ENCODE assay signal across 7 cellular contexts in the genomic region with DNA sequence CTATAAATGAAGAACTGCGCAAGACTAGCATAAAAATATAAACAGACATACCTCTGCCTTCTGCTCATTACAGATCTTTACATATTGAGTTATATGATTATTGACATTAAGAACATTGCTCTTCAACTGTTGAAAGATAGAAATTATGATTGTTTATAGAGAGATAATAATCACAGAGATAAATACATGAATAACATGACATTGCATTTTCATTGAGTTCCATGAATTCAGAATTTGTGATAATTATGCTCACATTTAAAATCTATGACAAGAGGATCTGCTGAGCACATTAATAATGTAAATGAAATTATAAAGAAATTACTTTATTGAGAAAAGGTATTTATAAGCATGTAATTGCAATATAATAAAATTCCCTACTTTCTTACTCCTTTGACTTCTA.
"Had no signal": no experiment of that assay in that cellular context is flagged by ENCODE, and none has a peak within 500 bp of the region (broad histone marks: within the 10 kb centered on the region; RNA-seq: fewer than 3 reads in every experiment).

No MANE protein-coding gene starts in this region.

- H3K36me3 Mint-ChIP-seq: IgD-negative memory B cell had no signal

- FAIRE-seq: H1, HTR-8/SVneo had no signal

- H3K4me2 ChIP-seq: GM23338 had no signal

- H3K9me3 Mint-ChIP-seq: GM23338, H9 had no signal

- H3K27ac Mint-ChIP-seq: GM23338, H9, IgD-negative memory B cell had no signal

- H3K4me3 ChIP-seq: GM23338 had no signal

- ATAC-seq: GM23338 had no signal

- H2AFZ ChIP-seq: GM23338 had no signal

- DNase-seq: H9, HCEC 1CT, KG1 had no signal
